Comparison of ENCODE assay signal across 8 cellular contexts in the genomic region with DNA sequence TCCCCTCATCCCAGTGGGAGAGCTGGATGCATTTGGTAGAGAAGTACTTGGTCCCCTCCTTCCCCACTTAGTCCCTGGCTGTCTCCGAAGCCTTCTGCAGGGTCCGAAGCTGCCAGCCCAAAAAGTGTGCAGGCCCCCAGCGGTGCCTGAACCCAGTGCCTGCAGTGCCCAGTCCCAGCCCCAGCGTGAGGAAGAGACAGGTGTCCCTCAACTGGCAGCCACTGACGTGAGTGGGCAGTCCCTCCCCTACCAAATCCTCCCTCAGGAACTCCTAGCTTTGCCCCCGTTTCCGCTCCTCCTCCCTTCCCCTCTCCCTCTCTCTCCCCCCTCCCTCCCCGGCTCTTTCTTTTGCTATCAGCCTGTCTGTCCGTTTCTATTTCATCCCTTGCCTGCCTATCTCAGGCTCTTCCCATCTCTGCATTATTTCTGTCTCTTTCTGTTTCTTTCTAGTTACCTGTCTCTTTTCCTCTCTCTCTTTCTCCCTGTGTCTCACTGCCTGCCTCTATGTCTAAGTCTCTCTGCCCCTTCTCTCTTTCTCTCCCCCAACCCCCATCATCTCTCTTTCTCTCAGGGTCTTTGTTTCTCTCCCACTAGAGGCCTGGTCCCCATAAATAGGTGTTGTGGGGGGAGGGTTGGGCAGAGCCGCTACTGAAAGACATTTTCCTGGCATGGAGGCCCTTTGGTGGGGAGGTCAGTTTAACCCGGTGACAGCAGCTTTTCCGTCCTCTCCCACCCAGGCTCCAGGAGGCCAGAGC. TPM values are rescaled to one million over a fixed set of nuclear protein-coding genes. Genes with fewer than 3 reads are reported as not detected.
DNase-seq lines count a peak whose midpoint lies in the region; ATAC-seq and TF ChIP-seq lines count a peak whose summit lies in the region.

No MANE protein-coding gene starts in this region.

- H3K4me3 ChIP-seq in SK-N-MC (peak overlapping the region; percentile 98), fibroblast of lung (replicated peaks in 1 of 4; ENCODE audit: control extremely low read depth in 1 of 4, insufficient read depth in 1 of 4, low read depth in 3 of 4, low read length in 4 of 4) (peak overlapping the region in 2 of 4 experiments; percentile 17 to 40)

- peak; percentile 57 for DNase-seq in NCI-H345 (lab: John Stamatoyannopoulos, UW)
- DNase-seq in NCI-H345 treated with DMSO at 0.1 percent for 48 hours (lab: John Stamatoyannopoulos, UW; ENCODE audit: unreplicated experiment) = no peak
- no peak for DNase-seq in SK-N-MC (ENCODE audit: low read depth, low spot score)
- DNase-seq in fibroblast of lung (ENCODE audit: low read depth in 2 of 2) = peak in 1 of 2 donors; percentile 29
- no peak for DNase-seq in stimulated activated effector memory CD8-positive, alpha-beta T cell treated with anti-CD3 and anti-CD28 coated beads, Interleukin-12 subunit alpha, Interleukin-12 subunit beta, amount 100 ng/mL, for 72 hours (ENCODE audit: low spot score in 2 of 2)

- H3K4me1 Mint-ChIP-seq in stimulated activated effector memory CD8-positive, alpha-beta T cell treated with anti-CD3 and anti-CD28 coated beads, Interleukin-12 subunit alpha, Interleukin-12 subunit beta, amount 100 ng/mL, for 72 hours = peaks cover 66% of the 10 kb centered on the region

- H3K9me3 ChIP-seq in SK-N-MC (ENCODE audit: low read depth, low read length) (no peaks in the 10 kb centered on the region), fibroblast of lung (ENCODE audit: control insufficient read depth, insufficient read depth, low read depth, low read length) (no peaks in the 10 kb centered on the region)

- H3K36me3 ChIP-seq in SK-N-MC (ENCODE audit: insufficient read depth, low read length) (no peaks in the 10 kb centered on the region), fibroblast of lung (ENCODE audit: control insufficient read depth, insufficient read depth, low read length) (no peaks in the 10 kb centered on the region)

- H4K20me1 ChIP-seq in fibroblast of lung (ENCODE audit: control insufficient read depth, extremely low read depth, insufficient read depth, low read length) = no peaks in the 10 kb centered on the region

- no peak overlapping the region for H2AFZ ChIP-seq in fibroblast of lung (ENCODE audit: low read length)

- no peak for ATAC-seq in stimulated activated effector memory CD8-positive, alpha-beta T cell treated with anti-CD3 and anti-CD28 coated beads, Interleukin-12 subunit alpha, Interleukin-12 subunit beta, amount 100 ng/mL, for 72 hours
- no peak for ATAC-seq in HG03439 (IDR thresholded peaks at IDR 0.05; ENCODE audit: unreplicated experiment)
- ATAC-seq in HG03025 (IDR thresholded peaks at IDR 0.05; ENCODE audit: low FRiP score, unreplicated experiment) = no peak
- no peak for ATAC-seq in GM21619 (IDR thresholded peaks at IDR 0.05; ENCODE audit: unreplicated experiment)

- TF ChIP-seq CTCF in fibroblast of lung (conservative IDR thresholded peaks at IDR 0.05 in 1 of 2, IDR thresholded peaks at IDR 0.05 in 1 of 2; ENCODE audit: low read depth in 1 of 2, low read length in 2 of 2) = no peak

- peak overlapping the region; percentile 64 for H3K9ac ChIP-seq in SK-N-MC (ENCODE audit: insufficient read length)
- no peak overlapping the region for H3K9ac ChIP-seq in fibroblast of lung (ENCODE audit: insufficient read depth, low read length)

- H3K9me3 Mint-ChIP-seq in stimulated activated effector memory CD8-positive, alpha-beta T cell treated with anti-CD3 and anti-CD28 coated beads, Interleukin-12 subunit alpha, Interleukin-12 subunit beta, amount 100 ng/mL, for 72 hours = no peaks in the 10 kb centered on the region

- no peak overlapping the region for H3K27ac Mint-ChIP-seq in stimulated activated effector memory CD8-positive, alpha-beta T cell treated with anti-CD3 and anti-CD28 coated beads, Interleukin-12 subunit alpha, Interleukin-12 subunit beta, amount 100 ng/mL, for 72 hours

- peaks cover 2% of the 10 kb centered on the region for H3K27me3 ChIP-seq in fibroblast of lung (ENCODE audit: control insufficient read depth, insufficient read depth, low read length)

- peak overlapping the region; percentile 96 for H3K4me3 Mint-ChIP-seq in stimulated activated effector memory CD8-positive, alpha-beta T cell treated with anti-CD3 and anti-CD28 coated beads, Interleukin-12 subunit alpha, Interleukin-12 subunit beta, amount 100 ng/mL, for 72 hours

- peaks cover 7% of the 10 kb centered on the region for H3K36me3 Mint-ChIP-seq in stimulated activated effector memory CD8-positive, alpha-beta T cell treated with anti-CD3 and anti-CD28 coated beads, Interleukin-12 subunit alpha, Interleukin-12 subunit beta, amount 100 ng/mL, for 72 hours

- peaks cover 31% of the 10 kb centered on the region for H3K4me1 ChIP-seq in fibroblast of lung (ENCODE audit: control insufficient read depth, extremely low read depth, insufficient read depth, low read length)

- H3K79me2 ChIP-seq in fibroblast of lung (ENCODE audit: control insufficient read depth, insufficient read depth, low read length) = no peaks in the 10 kb centered on the region

- H3K4me2 ChIP-seq in fibroblast of lung (ENCODE audit: extremely low read depth, insufficient read depth, low read length) = peak overlapping the region; percentile 0

- H3K27ac ChIP-seq in SK-N-MC = peak overlapping the region; percentile 69
- no peak overlapping the region for H3K27ac ChIP-seq in fibroblast of lung (ENCODE audit: insufficient read depth, low read length)

RNA-seq across cellular contexts. Expression of gene LTBP4, which starts 1.7 kb away (rescaled TPM):
- total RNA-seq in fibroblast of lung = 46.4 and 60.9 TPM in 2 replicates
- polyA plus RNA-seq in fibroblast of lung = 29.6 and 31.7 TPM in 2 replicates
- polyA plus RNA-seq in fibroblast of lung (2012) = 118 and 124 TPM in 2 replicates
- polyA minus RNA-seq in fibroblast of lung (ENCODE audit: low replicate concordance) = 119 and 145 TPM in 2 replicates

RNA-seq across cellular contexts. Expression of gene SHKBP1, which starts 22.8 kb away (rescaled TPM):
- 22.3 and 43.4 TPM in 2 replicates for total RNA-seq in fibroblast of lung
- 35.6 and 43.2 TPM in 2 replicates for polyA plus RNA-seq in fibroblast of lung
- polyA plus RNA-seq in fibroblast of lung (2012) = 63.9 and 95.7 TPM in 2 replicates
- polyA minus RNA-seq in fibroblast of lung (ENCODE audit: low replicate concordance) = 81.4 and 142 TPM in 2 replicates
